Comparison of ENCODE assay signal across 14 cellular contexts in genomic region chr1:22121421-22121911, GRCh38. TPM values are rescaled to one million over a fixed set of nuclear protein-coding genes. Genes with fewer than 3 reads are reported as not detected.
DNase-seq lines count a peak whose midpoint lies in the region; ATAC-seq and TF ChIP-seq lines count a peak whose summit lies in the region.
"Had no signal": no experiment of that assay in that cellular context is flagged by ENCODE, and none has a peak within 500 bp of the region (broad histone marks: within the 10 kb centered on the region; RNA-seq: fewer than 3 reads in every experiment).

No MANE protein-coding gene starts in this region.

- no peaks in the 10 kb centered on the region for H3K9me3 ChIP-seq in HEK293 (ENCODE audit: control insufficient read depth, insufficient read depth, low read depth, low read length)
- no peaks in the 10 kb centered on the region for H3K9me3 ChIP-seq in neuronal stem cell (replicated peaks in 1 of 2; ENCODE audit: control insufficient read depth in 2 of 2, insufficient read depth in 1 of 2, low read depth in 1 of 2, low read length in 2 of 2)
- no peaks in the 10 kb centered on the region for H3K9me3 ChIP-seq in psoas muscle

- H3K27me3 ChIP-seq in neuronal stem cell (ENCODE audit: control insufficient read depth in 3 of 3, insufficient read depth in 3 of 3, low read depth in 1 of 3, low read length in 3 of 3) (no peaks in the 10 kb centered on the region), psoas muscle (ENCODE audit: insufficient read depth in 3 of 3, low read length in 2 of 3) (no peaks in the 10 kb centered on the region)
- H3K27me3 ChIP-seq: foreskin keratinocyte had no signal

- H3K9ac ChIP-seq in neuronal stem cell (ENCODE audit: low read depth, low read length, poor library complexity): peak overlapping the region; percentile 54

- TF ChIP-seq CTCF in HEK293 (tag by site-specific recombination; IDR thresholded peaks at IDR 0.05): no peak
- no peak for TF ChIP-seq CTCF in chondrocyte (IDR thresholded peaks at IDR 0.05)
- no peak for TF ChIP-seq CTCF in psoas muscle (IDR thresholded peaks at IDR 0.05)

- no peak overlapping the region for H2AFZ ChIP-seq in neuronal stem cell (ENCODE audit: low read length)

- peak overlapping the region; percentile 76 for H2AK5ac ChIP-seq in neuronal stem cell (ENCODE audit: low read depth, low read length)

- no peak overlapping the region for H2BK120ac ChIP-seq in neuronal stem cell (ENCODE audit: low read depth, low read length)

- WGBS in neuronal stem cell (ENCODE audit: extremely low coverage in 2 of 2, insufficient read length in 2 of 2, insufficient replicate concordance in 1 of 2), 2 donors: no CpG with 5 or more reads among the region's 15 CpGs
- 71 to 81% (median 78%) methylated on average over 15 of the region's 15 CpGs for WGBS in psoas muscle, 3 donors

- H3K9me3 Mint-ChIP-seq in chondrocyte (ENCODE audit: low read depth): no peaks in the 10 kb centered on the region
- H3K9me3 Mint-ChIP-seq: CD4-positive, alpha-beta T cell; stimulated activated naive CD8-positive, alpha-beta T cell treated with anti-CD3 and anti-CD28 coated beads, Interleukin-15, Interleukin-2, amounts not matched to agents 100 ng/mL and 50 ng/mL, for 24 hours had no signal

- H3K4me2 ChIP-seq in neuronal stem cell (ENCODE audit: insufficient read depth, low read length, poor library complexity, severe bottlenecking): no peak overlapping the region

- no peak overlapping the region for H3K4me3 Mint-ChIP-seq in chondrocyte (ENCODE audit: unreplicated experiment)
- H3K4me3 Mint-ChIP-seq: CD4-positive, alpha-beta T cell; stimulated activated naive CD8-positive, alpha-beta T cell treated with anti-CD3 and anti-CD28 coated beads, Interleukin-15, Interleukin-2, amounts not matched to agents 100 ng/mL and 50 ng/mL, for 24 hours had no signal

- H3K18ac ChIP-seq in neuronal stem cell (ENCODE audit: low read length): peak overlapping the region; percentile 69

- no peak overlapping the region for H2BK15ac ChIP-seq in neuronal stem cell (ENCODE audit: low read length)

- no peak overlapping the region for H3K14ac ChIP-seq in neuronal stem cell (ENCODE audit: low read length)

- CTCF ChIA-PET in HEK293 (lab: Yijun Ruan, JAX): interaction anchor here (0.6 kb wide), 1 partner anchor 16 kb away, joined by 4 read pairs; no protein-coding TSS in a partner anchor

- H4K8ac ChIP-seq in neuronal stem cell (ENCODE audit: low read depth, low read length): no peak overlapping the region

- peak overlapping the region; percentile 52 for H3K23ac ChIP-seq in neuronal stem cell (ENCODE audit: low read depth, low read length, poor library complexity)

- H3K36me3 ChIP-seq in HEK293 (ENCODE audit: control insufficient read depth in 2 of 2, insufficient read depth in 1 of 2, low read length in 2 of 2) (peaks cover 0 to 44% of the 10 kb centered on the region in 2 experiments; a peak in 1 of 3 replicates), neuronal stem cell (replicated peaks in 1 of 2; ENCODE audit: control insufficient read depth in 2 of 2, insufficient read depth in 2 of 2, low read length in 2 of 2) (peaks cover 4 to 7% of the 10 kb centered on the region in 2 donors), psoas muscle (ENCODE audit: insufficient read depth in 1 of 2, low read depth in 1 of 2) (peaks cover 0 to 27% of the 10 kb centered on the region in 2 donors)

- DNase-seq in NCI-H2171 treated with DMSO at 0.1 percent for 48 hours (lab: John Stamatoyannopoulos, UW) (peak; percentile 91), chondrocyte (ENCODE audit: low spot score) (no peak), neuronal stem cell (ENCODE audit: low spot score) (no peak), psoas muscle (no peak)
- no peak for DNase-seq in stimulated activated CD8-positive, alpha-beta memory T cell treated with anti-CD3 and anti-CD28 coated beads, Interleukin-4, amount 100 ng/mL, for 48 hours
- DNase-seq: foreskin keratinocyte; kidney; NCI-H2029; stimulated activated CD4-positive, alpha-beta T cell treated with anti-CD3 and anti-CD28 coated beads, Interleukin-4, amount 100 ng/mL, for 1 hour had no signal

- H3K36me3 Mint-ChIP-seq in chondrocyte (ENCODE audit: low read depth): peaks cover 8% of the 10 kb centered on the region

- ATAC-seq in HG02623 (IDR thresholded peaks at IDR 0.05; ENCODE audit: unreplicated experiment) (no peak), psoas muscle (no peak)
- ATAC-seq: foreskin keratinocyte had no signal

- no peak overlapping the region for H3K27ac ChIP-seq in HEK293 (ENCODE audit: extremely low read depth, low read depth, low read length)
- H3K27ac ChIP-seq in neuronal stem cell (replicated peaks; ENCODE audit: low read length): no peak overlapping the region
- H3K27ac ChIP-seq in psoas muscle: no peak overlapping the region
- H3K27ac ChIP-seq: foreskin keratinocyte had no signal

- no peak overlapping the region for H2BK5ac ChIP-seq in neuronal stem cell (ENCODE audit: low read length)

- no peak overlapping the region for H3K4ac ChIP-seq in neuronal stem cell (ENCODE audit: low read length)

- POLR2A ChIA-PET in HEK293 (lab: Yijun Ruan, JAX): no interaction called here

- H3K27ac Mint-ChIP-seq in chondrocyte (ENCODE audit: unreplicated experiment): peak overlapping the region; percentile 27
- H3K27ac Mint-ChIP-seq: stimulated activated naive CD8-positive, alpha-beta T cell treated with anti-CD3 and anti-CD28 coated beads, Interleukin-15, Interleukin-2, amounts not matched to agents 100 ng/mL and 50 ng/mL, for 24 hours had no signal

- intact Hi-C loops in psoas muscle (cut with DNase I): no loop called here

- H3K27me3 Mint-ChIP-seq in chondrocyte (ENCODE audit: low read depth): no peaks in the 10 kb centered on the region
- H3K27me3 Mint-ChIP-seq: CD4-positive, alpha-beta T cell; stimulated activated naive CD8-positive, alpha-beta T cell treated with anti-CD3 and anti-CD28 coated beads, Interleukin-15, Interleukin-2, amounts not matched to agents 100 ng/mL and 50 ng/mL, for 24 hours had no signal

- no peak overlapping the region for H4K91ac ChIP-seq in neuronal stem cell (ENCODE audit: low read depth, low read length, poor library complexity)

- no peak overlapping the region for H2BK12ac ChIP-seq in neuronal stem cell (ENCODE audit: low read length)

- H3K4me1 Mint-ChIP-seq in chondrocyte (ENCODE audit: low read depth): peaks cover 37% of the 10 kb centered on the region

- H3K79me1 ChIP-seq in neuronal stem cell (ENCODE audit: low read depth, low read length): peaks cover 3% of the 10 kb centered on the region

- no peak overlapping the region for H3K4me3 ChIP-seq in HEK293 (ENCODE audit: low read depth, low read length)
- peak overlapping the region in 1 of 2 donors; percentile 5 for H3K4me3 ChIP-seq in neuronal stem cell (ENCODE audit: low read length in 2 of 2)
- H3K4me3 ChIP-seq in psoas muscle: no peak overlapping the region

- H3K4me1 ChIP-seq in HEK293 (ENCODE audit: control insufficient read depth, insufficient read depth, low read length) (0 out of 2 replicates have a peak, but pooled peaks cover 2% of the 10 kb centered on the region), neuronal stem cell (ENCODE audit: control insufficient read depth in 2 of 2, insufficient read depth in 1 of 2, low read depth in 1 of 2, low read length in 2 of 2) (peaks cover 11 to 16% of the 10 kb centered on the region in 2 donors), psoas muscle (no peaks in the 10 kb centered on the region)
- H3K4me1 ChIP-seq: foreskin keratinocyte had no signal

TF ChIP-seq in HEK293, 187 proteins besides CTCF, POLR2A, EP300 and RAD21 (continues in another document):
- no peak for TF ChIP-seq ZNF335 (tag by site-specific recombination; conservative IDR thresholded peaks at IDR 0.05)
- TF ChIP-seq SALL2 (tag by site-specific recombination; IDR thresholded peaks at IDR 0.05; ENCODE audit: borderline replicate concordance): no peak
- TF ChIP-seq EGR2 (tag by site-specific recombination; IDR thresholded peaks at IDR 0.05; ENCODE audit: low read depth): peak; percentile 52; the same call in 1 of the 2 replicates
- no peak for TF ChIP-seq ZBTB11 (tag by site-specific recombination; conservative IDR thresholded peaks at IDR 0.05; ENCODE audit: low read depth)
- no peak for TF ChIP-seq SETDB1 (IDR thresholded peaks at IDR 0.05; ENCODE audit: insufficient read length, low read length)
- TF ChIP-seq ZBTB26 (tag by site-specific recombination; optimal IDR thresholded peaks at IDR 0.05): no peak

RNA-seq across cellular contexts. Expression of gene WNT4, which starts 21.4 kb away (rescaled TPM):
- total RNA-seq in chondrocyte (0.05 to 0.46 TPM (median 0.08 TPM) in 3 replicates), psoas muscle (1 to 10 TPM in 2 of 4 donors, under 1 TPM in 2; 0.10 to 5.6 (median 0.64) TPM)
- not detected for polyA plus RNA-seq in neuronal stem cell (2013, experiment 1 of 2)
- not detected for polyA plus RNA-seq in neuronal stem cell (2013, experiment 2 of 2)
- 1 to 10 TPM in 1 of 3 donors, under 1 TPM in 2; 0.18 to 1.7 (median 0.44) TPM for polyA plus RNA-seq in psoas muscle
- total RNA-seq: CD4-positive, alpha-beta T cell; LHCN-M2 had no signal
